23 cellular contexts compared by ENCODE assay signal in genomic region chr12:21813751-21814150, GRCh38. TPM values are rescaled to one million over a fixed set of nuclear protein-coding genes. Genes with fewer than 3 reads are reported as not detected.
A peak's percentile ranks its signal among the peaks of the same experiment; 100 is the strongest.
DNase-seq lines count a peak whose midpoint lies in the region; ATAC-seq and TF ChIP-seq lines count a peak whose summit lies in the region.
"Had no signal": no experiment of that assay in that cellular context is flagged by ENCODE, and none has a peak within 500 bp of the region (broad histone marks: within the 10 kb centered on the region; RNA-seq: fewer than 3 reads in every experiment).

No MANE protein-coding gene starts in this region.

- DNase-seq in Right ventricle myocardium inferior (ENCODE audit: missing footprints) (no peak), cardiac septum (ENCODE audit: low spot score) (no peak), erythroblast (lab: John Stamatoyannopoulos, UW) (peak; percentile 30 to 34), left ventricle myocardium superior (no peak), gastrocnemius medialis (no peak), smooth muscle cell (lab: John Stamatoyannopoulos, UW; ENCODE audit: unreplicated experiment) (no peak)
- DNase-seq: 8988T; Calu3; CD4-positive, alpha-beta memory T cell; DMS53; DND-41; EL; GOT3; H7; HFFc6 had no signal

- ATAC-seq in Right ventricle myocardium inferior (peak; percentile 58), left ventricle myocardium superior (peak; percentile 86), gastrocnemius medialis (peak; percentile 72 to 87), HG03135 (IDR thresholded peaks at IDR 0.05; ENCODE audit: unreplicated experiment) (no peak)
- ATAC-seq: GM12878, HCT116 had no signal

- H3K4me1 ChIP-seq in gastrocnemius medialis (peaks cover 8 to 23% of the 10 kb centered on the region in 2 donors), smooth muscle cell (ENCODE audit: low read depth) (no peaks in the 10 kb centered on the region)
- H3K4me1 ChIP-seq: BLaER1 had no signal

- no peak overlapping the region for H3K4me2 ChIP-seq in smooth muscle cell
- H3K4me2 ChIP-seq: BLaER1 had no signal

- no peak overlapping the region for H3K9ac ChIP-seq in smooth muscle cell (ENCODE audit: low read depth)
- H3K9ac ChIP-seq: BLaER1 had no signal

- no peaks in the 10 kb centered on the region for H3K9me3 ChIP-seq in gastrocnemius medialis
- H3K9me3 ChIP-seq in smooth muscle cell (replicated peaks; ENCODE audit: low read depth) = no peaks in the 10 kb centered on the region
- H3K9me3 ChIP-seq: BLaER1 had no signal

- no peak overlapping the region for H2AFZ ChIP-seq in smooth muscle cell (ENCODE audit: low read depth)

- intact Hi-C loops in Right ventricle myocardium inferior (cut with DNase I) (no loop called here), cardiac septum (cut with DNase I) (no loop called here), left ventricle myocardium superior (cut with micrococcal nuclease) (no loop called here), gastrocnemius medialis (cut with DNase I; ENCODE audit: low total_unique reads) (no loop called here)

- no peak for TF ChIP-seq POLR2A in erythroblast (IDR thresholded peaks at IDR 0.05; ENCODE audit: low read length)
- no peak for TF ChIP-seq POLR2A in gastrocnemius medialis (IDR thresholded peaks at IDR 0.05)

- no peaks in the 10 kb centered on the region for H4K20me1 ChIP-seq in smooth muscle cell (ENCODE audit: low read depth)
- H4K20me1 ChIP-seq: BLaER1 had no signal

- H3K4me3 ChIP-seq in gastrocnemius medialis (no peak overlapping the region), smooth muscle cell (no peak overlapping the region)
- H3K4me3 ChIP-seq: BLaER1, GM12878 had no signal

- TF ChIP-seq CTCF in gastrocnemius medialis (IDR thresholded peaks at IDR 0.05 in 4 of 5, conservative IDR thresholded peaks at IDR 0.05 in 1 of 5) = no peak
- TF ChIP-seq CTCF in smooth muscle cell (IDR thresholded peaks at IDR 0.05; ENCODE audit: borderline replicate concordance, insufficient read depth, poor library complexity, severe bottlenecking) = no peak

- H3K27ac ChIP-seq in gastrocnemius medialis (peak overlapping the region; percentile 70 to 87 (median 74)), smooth muscle cell (ENCODE audit: low read depth) (no peak overlapping the region)
- H3K27ac ChIP-seq: BLaER1 had no signal

- in situ Hi-C loops in gastrocnemius medialis (cut with MboI; ENCODE audit: low sequenced_read_pairs in 4 of 4) = no loop called here

- WGBS in smooth muscle cell (ENCODE audit: low lambda C conversion rate) = 83% methylated on average over 3 of the region's 3 CpGs

- H3K36me3 ChIP-seq in gastrocnemius medialis (peaks cover 0 to 34% of the 10 kb centered on the region in 2 donors), smooth muscle cell (ENCODE audit: low read depth) (no peaks in the 10 kb centered on the region)
- H3K36me3 ChIP-seq: BLaER1 had no signal

- H3F3A ChIP-seq in smooth muscle cell (ENCODE audit: low read depth) = no peaks in the 10 kb centered on the region

- no peaks in the 10 kb centered on the region for H3K27me3 ChIP-seq in gastrocnemius medialis
- no peaks in the 10 kb centered on the region for H3K27me3 ChIP-seq in smooth muscle cell (ENCODE audit: low read depth)
- H3K27me3 ChIP-seq: BLaER1 had no signal

- H3K79me2 ChIP-seq in smooth muscle cell (ENCODE audit: low read depth) = no peaks in the 10 kb centered on the region

RNA-seq across cellular contexts. Expression of gene KCNJ8, which starts 39.2 kb away (rescaled TPM):
- total RNA-seq in Right ventricle myocardium inferior = 57.0 TPM
- total RNA-seq in cardiac septum = 38.0 TPM
- total RNA-seq in left ventricle myocardium superior = 55.5 TPM
- 10 to 100 TPM in 3 of 4 donors, 1 to 10 TPM in 1; 5.4 to 47.1 (median 12.6) TPM for total RNA-seq in gastrocnemius medialis
- total RNA-seq in smooth muscle cell = 0.67 TPM in 1 of 2 replicates, not detected in the other
- polyA plus RNA-seq in smooth muscle cell = not detected in 2 replicates
- total RNA-seq: A673, Calu3, G401, GM12878, HT-29 had no signal
- polyA plus RNA-seq: CD14-positive monocyte; CD4-positive, alpha-beta memory T cell; GM12878 had no signal

Comparison
In these comparisons a context has a peak if more than half of its experiments do, and no peak if none do; other contexts are left out.
1. DNase-seq: peak in erythroblast (2 of 2); none in Right ventricle myocardium inferior (single experiment), cardiac septum (single experiment), left ventricle myocardium superior (single experiment), gastrocnemius medialis (0 of 2) and smooth muscle cell (single experiment).